Comparison of ENCODE assay signal across 1 cellular context in genomic region chr3:188052229-188052965, GRCh38.
TF ChIP-seq lines count a peak whose summit lies in the region.

No MANE protein-coding gene starts in this region.

TF ChIP-seq in WTC11, 78 proteins besides CTCF, POLR2A, EP300 and RAD21 (continued from another document):
- TF ChIP-seq PRDM15 (CRISPR knock-in tag; IDR thresholded peaks at IDR 0.05) (peak; percentile 89), TEAD1 (CRISPR knock-in tag; IDR thresholded peaks at IDR 0.05) (no peak), ZBTB43 (CRISPR knock-in tag; IDR thresholded peaks at IDR 0.05) (no peak), TEAD4 (CRISPR knock-in tag; IDR thresholded peaks at IDR 0.05) (no peak)
